In the genomic region with DNA sequence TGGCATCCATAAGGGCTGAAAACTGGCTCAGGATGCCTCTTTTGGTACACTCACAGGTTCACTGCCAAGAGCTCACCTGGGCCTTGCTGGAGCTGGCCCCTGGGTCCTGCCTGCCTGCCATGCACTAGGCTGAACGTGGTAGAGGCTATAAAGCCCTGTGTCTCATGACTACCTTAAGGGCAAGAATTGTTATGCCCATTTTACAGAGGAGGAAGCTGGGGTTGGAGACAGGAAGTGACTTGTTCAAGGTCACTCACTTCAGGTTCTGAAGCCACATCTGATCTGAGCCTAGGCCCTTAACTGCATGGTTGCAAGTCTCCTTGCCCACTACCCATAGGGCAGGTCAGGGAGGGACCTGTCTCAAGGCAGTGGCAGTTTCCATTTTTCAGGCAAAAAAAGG, we compare ENCODE assay signal across 13 cellular contexts. TPM values are rescaled to one million over a fixed set of nuclear protein-coding genes. Genes with fewer than 3 reads are reported as not detected.
DNase-seq lines count a peak whose midpoint lies in the region; ATAC-seq and TF ChIP-seq lines count a peak whose summit lies in the region.
"Had no signal": no experiment of that assay in that cellular context is flagged by ENCODE, and none has a peak within 500 bp of the region (broad histone marks: within the 10 kb centered on the region; RNA-seq: fewer than 3 reads in every experiment).

No MANE protein-coding gene starts in this region.

- peaks cover 16% of the 10 kb centered on the region; the same call in 1 of the 2 replicates for H3K4me1 ChIP-seq in DND-41 (ENCODE audit: insufficient read depth, low read length)
- peaks cover 86% of the 10 kb centered on the region for H3K4me1 ChIP-seq in psoas muscle
- H3K4me1 ChIP-seq in tibial nerve, result peaks cover 0 to 80% (median 27%) of the 10 kb centered on the region in 4 donors

- 78 to 82% (median 79%) methylated on average over 1 of the region's 1 CpG for WGBS in psoas muscle, 3 donors
- 67 to 71% methylated on average over 1 of the region's 1 CpG for WGBS in tibial nerve, 2 donors

- peaks cover 8% of the 10 kb centered on the region for H3K36me3 Mint-ChIP-seq in activated naive CD8-positive, alpha-beta T cell treated with anti-CD3 and anti-CD28 coated beads, Interleukin-2, amount 50 U/mL, for 24 hours (ENCODE audit: low read depth)

- H3K79me2 ChIP-seq in DND-41 (ENCODE audit: insufficient read depth, low read length), result peaks cover 73% of the 10 kb centered on the region

- H3K36me3 ChIP-seq in DND-41 (ENCODE audit: insufficient read depth, low read length) (peaks cover 20% of the 10 kb centered on the region), KOPT-K1 (ENCODE audit: insufficient read depth, low read length) (peaks cover 12% of the 10 kb centered on the region), psoas muscle (ENCODE audit: insufficient read depth in 1 of 2, low read depth in 1 of 2) (peaks cover 0 to 29% of the 10 kb centered on the region in 2 donors), tibial nerve (peaks cover 0 to 9% (median 0%) of the 10 kb centered on the region in 3 donors)
- H3K36me3 ChIP-seq: pancreas had no signal

- H3K27me3 ChIP-seq in DND-41 (ENCODE audit: insufficient read depth, low read length, poor library complexity) (no peaks in the 10 kb centered on the region), psoas muscle (ENCODE audit: insufficient read depth in 3 of 3, low read length in 2 of 3) (no peaks in the 10 kb centered on the region), tibial nerve (no peaks in the 10 kb centered on the region)
- H3K27me3 ChIP-seq: pancreas had no signal

- H3K27ac ChIP-seq in DND-41 (ENCODE audit: low read length), result peak overlapping the region; percentile 32
- H3K27ac ChIP-seq in KOPT-K1 (ENCODE audit: low read depth, low read length, poor library complexity, severe bottlenecking), result peak overlapping the region; percentile 43
- H3K27ac ChIP-seq in psoas muscle, result peak overlapping the region; percentile 65
- H3K27ac ChIP-seq in tibial nerve, result peak overlapping the region in 1 of 4 donors; percentile 41
- H3K27ac ChIP-seq: pancreas had no signal

- H3K4me3 ChIP-seq in DND-41 (ENCODE audit: low read depth in 1 of 2, low read length in 2 of 2) (no peak overlapping the region), psoas muscle (no peak overlapping the region), tibial nerve (no peak overlapping the region)
- H3K4me3 ChIP-seq: lung, pancreas had no signal

- no peak for DNase-seq in DND-41
- no peak for DNase-seq in activated naive CD8-positive, alpha-beta T cell treated with anti-CD3 and anti-CD28 coated beads, Interleukin-2, amount 50 U/mL, for 24 hours
- no peak for DNase-seq in psoas muscle
- no peak for DNase-seq in tibial nerve (ENCODE audit: low spot score in 2 of 2)
- DNase-seq in NCI-H69 (lab: John Stamatoyannopoulos, UW), result no peak
- DNase-seq: DMS 273 treated with DMSO at 0.1 percent for 48 hours; H7; head of caudate nucleus; pancreas; stimulated activated CD4-positive, alpha-beta T cell treated with anti-CD3 and anti-CD28 coated beads, Interleukin-2, amount 100 ng/mL, for 24 hours had no signal

- ATAC-seq in DND-41 (ENCODE audit: insufficient read depth, low read depth) (no peak), psoas muscle (no peak), HG03469 (IDR thresholded peaks at IDR 0.05; ENCODE audit: unreplicated experiment) (no peak)
- no peak for ATAC-seq in activated naive CD8-positive, alpha-beta T cell treated with anti-CD3 and anti-CD28 coated beads, Interleukin-2, amount 50 U/mL, for 24 hours
- ATAC-seq: pancreas had no signal

- no peaks in the 10 kb centered on the region for H3K27me3 Mint-ChIP-seq in activated naive CD8-positive, alpha-beta T cell treated with anti-CD3 and anti-CD28 coated beads, Interleukin-2, amount 50 U/mL, for 24 hours

- H3K4me2 ChIP-seq in DND-41 (ENCODE audit: insufficient read depth, low read length), result no peak overlapping the region

- no peak overlapping the region for H2AFZ ChIP-seq in DND-41 (ENCODE audit: low read depth, low read length)

- intact Hi-C loops in psoas muscle (cut with DNase I), result no loop called here

- H3K4me3 Mint-ChIP-seq in activated naive CD8-positive, alpha-beta T cell treated with anti-CD3 and anti-CD28 coated beads, Interleukin-2, amount 50 U/mL, for 24 hours, result no peak overlapping the region

- H3K9me3 ChIP-seq in DND-41 (ENCODE audit: insufficient read depth, low read length, severe bottlenecking) (no peaks in the 10 kb centered on the region), KOPT-K1 (ENCODE audit: insufficient read depth, low read length, poor library complexity, severe bottlenecking) (no peaks in the 10 kb centered on the region), psoas muscle (no peaks in the 10 kb centered on the region), tibial nerve (no peaks in the 10 kb centered on the region)
- H3K9me3 ChIP-seq: pancreas had no signal

- peaks cover 77% of the 10 kb centered on the region for H3K4me1 Mint-ChIP-seq in activated naive CD8-positive, alpha-beta T cell treated with anti-CD3 and anti-CD28 coated beads, Interleukin-2, amount 50 U/mL, for 24 hours

- no peak for TF ChIP-seq POLR2A in tibial nerve (IDR thresholded peaks at IDR 0.05)

- no peak for TF ChIP-seq EP300 in tibial nerve (IDR thresholded peaks at IDR 0.05)

- TF ChIP-seq CTCF in DND-41 (IDR thresholded peaks at IDR 0.05; ENCODE audit: borderline replicate concordance, extremely low read depth, low read length, poor library complexity, severe bottlenecking) (no peak), psoas muscle (IDR thresholded peaks at IDR 0.05) (no peak), tibial nerve (IDR thresholded peaks at IDR 0.05) (no peak)

- H3K27ac Mint-ChIP-seq in activated naive CD8-positive, alpha-beta T cell treated with anti-CD3 and anti-CD28 coated beads, Interleukin-2, amount 50 U/mL, for 24 hours, result peak overlapping the region; percentile 74

- H3K9ac ChIP-seq in DND-41 (ENCODE audit: low read depth, low read length), result no peak overlapping the region

- no peaks in the 10 kb centered on the region for H3K9me3 Mint-ChIP-seq in activated naive CD8-positive, alpha-beta T cell treated with anti-CD3 and anti-CD28 coated beads, Interleukin-2, amount 50 U/mL, for 24 hours

- peaks cover 34% of the 10 kb centered on the region; the same call in 1 of the 2 replicates for H4K20me1 ChIP-seq in DND-41 (ENCODE audit: insufficient read depth, low read length)

RNA-seq across cellular contexts. Expression of gene STK40, which starts 7.9 kb away (rescaled TPM):
- total RNA-seq in psoas muscle (100 to 1,000 TPM in 3 of 4 donors, 10 to 100 TPM in 1; 84.4 to 218 (median 145) TPM), tibial nerve (10 to 100 TPM; 25.7 to 39.3 (median 30.0) TPM)
- 100 to 1,000 TPM in 2 of 3 donors, 10 to 100 TPM in 1; 93.0 to 312 (median 182) TPM for polyA plus RNA-seq in psoas muscle

RNA-seq across cellular contexts. Expression of gene LSM10, which starts 19.9 kb away (rescaled TPM):
- total RNA-seq in psoas muscle, result 100 to 1,000 TPM in 1 of 4 donors, 10 to 100 TPM in 3; 80.3 to 102 (median 95.6) TPM
- polyA plus RNA-seq in psoas muscle, result 100 to 1,000 TPM; 134 to 246 (median 156) TPM
- 10 to 100 TPM; 10.2 to 75.6 (median 34.7) TPM for total RNA-seq in tibial nerve

RNA-seq across cellular contexts. Expression of gene EVA1B, which starts 54.3 kb away (rescaled TPM):
- total RNA-seq in psoas muscle (1 to 10 TPM; 3.3 to 8.2 (median 5.6) TPM), tibial nerve (100 to 1,000 TPM in 1 of 4 donors, 10 to 100 TPM in 3; 61.4 to 128 (median 86.3) TPM)
- 10 to 100 TPM in 1 of 3 donors, 1 to 10 TPM in 2; 2.6 to 13.7 (median 6.9) TPM for polyA plus RNA-seq in psoas muscle

Comparison
In these comparisons a context has a peak if more than half of its experiments do, and no peak if none do; other contexts are left out.
1. RNA of gene EVA1B, which starts 54.3 kb away (total RNA-seq): 61.4 to 128 TPM in tibial nerve; 3.3 to 8.2 TPM in psoas muscle; every median in the first group is over 4 times any median in the second.